1 cellular context compared by ENCODE assay signal in the genomic region with DNA sequence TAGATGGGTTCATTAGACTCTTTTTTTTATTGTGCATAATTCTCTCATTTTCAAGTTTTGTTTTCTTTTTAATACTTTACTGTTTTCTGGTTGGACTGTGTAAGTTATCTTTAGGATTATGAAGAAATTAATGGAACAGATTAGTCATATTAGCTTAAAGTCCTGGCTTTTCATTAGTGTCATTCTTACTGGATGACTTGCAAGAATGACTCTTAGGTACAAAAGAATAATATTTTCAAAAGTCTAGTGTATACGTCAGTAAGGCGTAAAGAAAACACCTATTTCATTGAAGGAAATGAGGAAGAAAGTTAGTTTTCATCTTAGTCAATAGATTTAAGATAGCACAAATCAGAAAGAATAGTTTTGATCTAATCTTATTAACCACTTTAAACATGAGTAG.
TF ChIP-seq lines count a peak whose summit lies in the region.

No MANE protein-coding gene starts in this region.

TF ChIP-seq in WTC11, 78 proteins besides CTCF, POLR2A, EP300 and RAD21 (continued from another document):
- TF ChIP-seq, protein P1, sequence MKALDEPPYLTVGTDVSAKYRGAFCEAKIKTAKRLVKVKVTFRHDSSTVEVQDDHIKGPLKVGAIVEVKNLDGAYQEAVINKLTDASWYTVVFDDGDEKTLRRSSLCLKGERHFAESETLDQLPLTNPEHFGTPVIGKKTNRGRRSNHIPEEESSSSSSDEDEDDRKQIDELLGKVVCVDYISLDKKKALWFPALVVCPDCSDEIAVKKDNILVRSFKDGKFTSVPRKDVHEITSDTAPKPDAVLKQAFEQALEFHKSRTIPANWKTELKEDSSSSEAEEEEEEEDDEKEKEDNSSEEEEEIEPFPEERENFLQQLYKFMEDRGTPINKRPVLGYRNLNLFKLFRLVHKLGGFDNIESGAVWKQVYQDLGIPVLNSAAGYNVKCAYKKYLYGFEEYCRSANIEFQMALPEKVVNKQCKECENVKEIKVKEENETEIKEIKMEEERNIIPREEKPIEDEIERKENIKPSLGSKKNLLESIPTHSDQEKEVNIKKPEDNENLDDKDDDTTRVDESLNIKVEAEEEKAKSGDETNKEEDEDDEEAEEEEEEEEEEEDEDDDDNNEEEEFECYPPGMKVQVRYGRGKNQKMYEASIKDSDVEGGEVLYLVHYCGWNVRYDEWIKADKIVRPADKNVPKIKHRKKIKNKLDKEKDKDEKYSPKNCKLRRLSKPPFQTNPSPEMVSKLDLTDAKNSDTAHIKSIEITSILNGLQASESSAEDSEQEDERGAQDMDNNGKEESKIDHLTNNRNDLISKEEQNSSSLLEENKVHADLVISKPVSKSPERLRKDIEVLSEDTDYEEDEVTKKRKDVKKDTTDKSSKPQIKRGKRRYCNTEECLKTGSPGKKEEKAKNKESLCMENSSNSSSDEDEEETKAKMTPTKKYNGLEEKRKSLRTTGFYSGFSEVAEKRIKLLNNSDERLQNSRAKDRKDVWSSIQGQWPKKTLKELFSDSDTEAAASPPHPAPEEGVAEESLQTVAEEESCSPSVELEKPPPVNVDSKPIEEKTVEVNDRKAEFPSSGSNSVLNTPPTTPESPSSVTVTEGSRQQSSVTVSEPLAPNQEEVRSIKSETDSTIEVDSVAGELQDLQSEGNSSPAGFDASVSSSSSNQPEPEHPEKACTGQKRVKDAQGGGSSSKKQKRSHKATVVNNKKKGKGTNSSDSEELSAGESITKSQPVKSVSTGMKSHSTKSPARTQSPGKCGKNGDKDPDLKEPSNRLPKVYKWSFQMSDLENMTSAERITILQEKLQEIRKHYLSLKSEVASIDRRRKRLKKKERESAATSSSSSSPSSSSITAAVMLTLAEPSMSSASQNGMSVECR (CRISPR knock-in tag; IDR thresholded peaks at IDR 0.05; ENCODE audit: borderline replicate concordance): no peak
- TF ChIP-seq, protein P2, sequence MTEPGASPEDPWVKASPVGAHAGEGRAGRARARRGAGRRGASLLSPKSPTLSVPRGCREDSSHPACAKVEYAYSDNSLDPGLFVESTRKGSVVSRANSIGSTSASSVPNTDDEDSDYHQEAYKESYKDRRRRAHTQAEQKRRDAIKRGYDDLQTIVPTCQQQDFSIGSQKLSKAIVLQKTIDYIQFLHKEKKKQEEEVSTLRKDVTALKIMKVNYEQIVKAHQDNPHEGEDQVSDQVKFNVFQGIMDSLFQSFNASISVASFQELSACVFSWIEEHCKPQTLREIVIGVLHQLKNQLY (CRISPR knock-in tag; IDR thresholded peaks at IDR 0.05): no peak
- TF ChIP-seq, protein P3, sequence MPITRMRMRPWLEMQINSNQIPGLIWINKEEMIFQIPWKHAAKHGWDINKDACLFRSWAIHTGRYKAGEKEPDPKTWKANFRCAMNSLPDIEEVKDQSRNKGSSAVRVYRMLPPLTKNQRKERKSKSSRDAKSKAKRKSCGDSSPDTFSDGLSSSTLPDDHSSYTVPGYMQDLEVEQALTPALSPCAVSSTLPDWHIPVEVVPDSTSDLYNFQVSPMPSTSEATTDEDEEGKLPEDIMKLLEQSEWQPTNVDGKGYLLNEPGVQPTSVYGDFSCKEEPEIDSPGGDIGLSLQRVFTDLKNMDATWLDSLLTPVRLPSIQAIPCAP (CRISPR knock-in tag; IDR thresholded peaks at IDR 0.05): no peak
